Comparison of ENCODE assay signal across 11 cellular contexts in genomic region chr16:70162041-70162451, GRCh38. TPM values are rescaled to one million over a fixed set of nuclear protein-coding genes. Genes with fewer than 3 reads are reported as not detected.
DNase-seq lines count a peak whose midpoint lies in the region; ATAC-seq and TF ChIP-seq lines count a peak whose summit lies in the region.
"Had no signal": no experiment of that assay in that cellular context is flagged by ENCODE, and none has a peak within 500 bp of the region (broad histone marks: within the 10 kb centered on the region; RNA-seq: fewer than 3 reads in every experiment).

No MANE protein-coding gene starts in this region.

- H3K4me1 Mint-ChIP-seq in CD14-positive monocyte, result peaks cover 4% of the 10 kb centered on the region
- no peaks in the 10 kb centered on the region for H3K4me1 Mint-ChIP-seq in activated CD4-positive, alpha-beta memory T cell treated with anti-CD3 and anti-CD28 coated beads for 36 hours (ENCODE audit: low read depth)

- H3K27me3 Mint-ChIP-seq in CD14-positive monocyte (ENCODE audit: low read depth in 3 of 3), result peaks cover 3 to 4% (median 4%) of the 10 kb centered on the region in 3 donors
- H3K27me3 Mint-ChIP-seq in activated CD4-positive, alpha-beta memory T cell treated with anti-CD3 and anti-CD28 coated beads for 36 hours, result no peaks in the 10 kb centered on the region

- no peak overlapping the region for H3K4me3 ChIP-seq in mucosa of stomach (ENCODE audit: low read length)
- H3K4me3 ChIP-seq: HAP-1 had no signal

- POLR2A ChIA-PET in activated CD4-positive, alpha-beta memory T cell treated with anti-CD3 and anti-CD28 coated beads for 36 hours (lab: Charles Lee), result no interaction called here

- H3K9ac ChIP-seq in mucosa of stomach (ENCODE audit: low read length), result peak overlapping the region; percentile 18

- ATAC-seq in GM19328 (IDR thresholded peaks at IDR 0.05; ENCODE audit: unreplicated experiment), result no peak
- ATAC-seq: activated T-cell treated with anti-CD3 and anti-CD28 coated beads, Interleukin-2, amount 50 U/mL, for 72 hours had no signal

- peak; percentile 28 for DNase-seq in CD14-positive monocyte (ENCODE audit: low spot score)
- peak; percentile 85 for DNase-seq in HT1080 (ENCODE audit: low read depth)
- DNase-seq in dermis blood vessel endothelial cell, result peak; percentile 81
- no peak for DNase-seq in NCI-H2029 treated with DMSO at 0.1 percent for 48 hours (lab: John Stamatoyannopoulos, UW)
- no peak for DNase-seq in activated CD4-positive, alpha-beta memory T cell treated with anti-CD3 and anti-CD28 coated beads for 36 hours
- no peak for DNase-seq in ecto neural progenitor cell (ENCODE audit: low spot score)
- DNase-seq: activated T-cell treated with anti-CD3 and anti-CD28 coated beads, Interleukin-2, amount 50 U/mL, for 72 hours; GF-D8 had no signal

- peaks cover 0 to 2% (median 0%) of the 10 kb centered on the region in 7 donors for H3K9me3 Mint-ChIP-seq in CD14-positive monocyte
- no peaks in the 10 kb centered on the region for H3K9me3 Mint-ChIP-seq in activated CD4-positive, alpha-beta memory T cell treated with anti-CD3 and anti-CD28 coated beads for 36 hours
- H3K9me3 Mint-ChIP-seq: activated T-cell treated with anti-CD3 and anti-CD28 coated beads, Interleukin-2, amount 50 U/mL, for 72 hours had no signal

- H3K27ac Mint-ChIP-seq in CD14-positive monocyte, result peak overlapping the region in 4 of 7 donors; percentile 3 to 53 (median 26)
- H3K27ac Mint-ChIP-seq in activated CD4-positive, alpha-beta memory T cell treated with anti-CD3 and anti-CD28 coated beads for 36 hours, result no peak overlapping the region
- H3K27ac Mint-ChIP-seq: activated T-cell treated with anti-CD3 and anti-CD28 coated beads, Interleukin-2, amount 50 U/mL, for 72 hours had no signal

- H3K36me3 ChIP-seq in mucosa of stomach (ENCODE audit: control insufficient read depth, insufficient read depth, low read length), result peaks cover 7% of the 10 kb centered on the region

- intact Hi-C loops in CD14-positive monocyte (cut with micrococcal nuclease), result loop anchor here in 1 of 2 donors (10.0 kb wide), 1 partner anchor 493 kb away; no protein-coding TSS in a partner anchor
- intact Hi-C loops in activated CD4-positive, alpha-beta memory T cell treated with anti-CD3 and anti-CD28 coated beads for 36 hours (cut with micrococcal nuclease), result no loop called here

- peaks cover 13% of the 10 kb centered on the region for H3K4me1 ChIP-seq in mucosa of stomach (ENCODE audit: control insufficient read depth, insufficient read depth, low read length)
- H3K4me1 ChIP-seq: HAP-1 had no signal

- CTCF ChIA-PET in activated CD4-positive, alpha-beta memory T cell treated with anti-CD3 and anti-CD28 coated beads for 36 hours (lab: Charles Lee), result interaction anchor here (0.6 to 1.7 kb wide), 3 partner anchors 91 to 450 kb away, joined by 3 to 5 read pairs (median 5); no protein-coding TSS in a partner anchor

- H3K9me3 ChIP-seq in mucosa of stomach (ENCODE audit: control insufficient read depth, low read length), result no peaks in the 10 kb centered on the region
- H3K9me3 ChIP-seq: HAP-1 had no signal

- no peak overlapping the region for H3K4me3 Mint-ChIP-seq in CD14-positive monocyte
- no peak overlapping the region for H3K4me3 Mint-ChIP-seq in activated CD4-positive, alpha-beta memory T cell treated with anti-CD3 and anti-CD28 coated beads for 36 hours
- H3K4me3 Mint-ChIP-seq: activated T-cell treated with anti-CD3 and anti-CD28 coated beads, Interleukin-2, amount 50 U/mL, for 72 hours had no signal

- TF ChIP-seq CTCF in CD14-positive monocyte (IDR thresholded peaks at IDR 0.05), result no peak

- no peaks in the 10 kb centered on the region for H3K27me3 ChIP-seq in mucosa of stomach (ENCODE audit: control insufficient read depth, insufficient read depth, low read length)

- peaks cover 0 to 21% of the 10 kb centered on the region in 2 donors for H3K36me3 Mint-ChIP-seq in CD14-positive monocyte
- peaks cover 7% of the 10 kb centered on the region for H3K36me3 Mint-ChIP-seq in activated CD4-positive, alpha-beta memory T cell treated with anti-CD3 and anti-CD28 coated beads for 36 hours

RNA-seq across cellular contexts. Expression of gene CLEC18C, which starts 11.5 kb away (rescaled TPM):
- not detected for polyA plus RNA-seq in CD14-positive monocyte
- 0.03 TPM in 1 of 2 replicates, not detected in the other for total RNA-seq in HT1080 (2014; rRNA removed; shearing (Covaris generic))
- polyA plus RNA-seq in HT1080 (2015; cell fraction: cytosol; rRNA removed), result 0.31 TPM in 1 of 2 replicates, not detected in the other
- 0.22 and 0.38 TPM in 2 replicates for polyA plus RNA-seq in HT1080 (2015; cell fraction: nucleus; rRNA removed)
- not detected in 2 replicates for total RNA-seq in dermis blood vessel endothelial cell
- total RNA-seq in activated CD4-positive, alpha-beta memory T cell treated with anti-CD3 and anti-CD28 coated beads for 36 hours, result not detected

RNA-seq across cellular contexts. Expression of gene PDPR, which starts 47.9 kb away (rescaled TPM):
- polyA plus RNA-seq in CD14-positive monocyte, result 1 to 10 TPM; 5.1 to 5.7 TPM
- 16.6 and 16.8 TPM in 2 replicates for total RNA-seq in HT1080 (2014; rRNA removed; shearing (Covaris generic))
- 10.6 and 13.0 TPM in 2 replicates for polyA plus RNA-seq in HT1080 (2015; cell fraction: cytosol; rRNA removed)
- 82.8 and 96.8 TPM in 2 replicates for polyA plus RNA-seq in HT1080 (2015; cell fraction: nucleus; rRNA removed)
- total RNA-seq in dermis blood vessel endothelial cell, result 53.1 and 61.6 TPM in 2 replicates
- total RNA-seq in activated CD4-positive, alpha-beta memory T cell treated with anti-CD3 and anti-CD28 coated beads for 36 hours, result 10 to 100 TPM; 13.9 to 15.7 TPM

Comparison
In these comparisons a context has a peak if more than half of its experiments do, and no peak if none do; other contexts are left out.
1. DNase-seq: peak in CD14-positive monocyte (single experiment), HT1080 (single experiment) and dermis blood vessel endothelial cell (single experiment); none in NCI-H2029 treated with DMSO at 0.1 percent for 48 hours (single experiment), activated CD4-positive, alpha-beta memory T cell treated with anti-CD3 and anti-CD28 coated beads for 36 hours (single experiment) and ecto neural progenitor cell (single experiment).